Comparison of ENCODE assay signal across 1 cellular context in genomic region chr18:48007955-48008701, GRCh38.
A peak's percentile ranks its signal among the peaks of the same experiment; 100 is the strongest.
TF ChIP-seq lines count a peak whose summit lies in the region.

No MANE protein-coding gene starts in this region.

TF ChIP-seq in HEK293, 187 proteins besides CTCF, POLR2A, EP300 and RAD21 (continued from another document and continues in another):
- TF ChIP-seq AEBP2 (tag by site-specific recombination; IDR thresholded peaks at IDR 0.05; ENCODE audit: borderline replicate concordance) (no peak), ZNF473 (tag by site-specific recombination; IDR thresholded peaks at IDR 0.05) (no peak), ZNF202 (tag by site-specific recombination; IDR thresholded peaks at IDR 0.05; ENCODE audit: borderline replicate concordance) (no peak), ZNF391 (tag by site-specific recombination; IDR thresholded peaks at IDR 0.05; ENCODE audit: borderline replicate concordance, low read depth) (no peak), ZFHX2 (tag by site-specific recombination; conservative IDR thresholded peaks at IDR 0.05) (peak; percentile 73), ZNF792 (tag by site-specific recombination; IDR thresholded peaks at IDR 0.05) (no peak), ZNF274 (IDR thresholded peaks at IDR 0.05; ENCODE audit: low read length) (no peak), ZNF274 (tag by site-specific recombination; IDR thresholded peaks at IDR 0.05; ENCODE audit: borderline replicate concordance) (no peak), ZNF433 (tag by site-specific recombination; IDR thresholded peaks at IDR 0.05; ENCODE audit: low read depth) (no peak), ZNF292 (tag by site-specific recombination; IDR thresholded peaks at IDR 0.05; ENCODE audit: borderline replicate concordance, low read depth) (no peak), ZNF221 (tag by site-specific recombination; IDR thresholded peaks at IDR 0.05; ENCODE audit: borderline replicate concordance) (no peak), PBX3 (CRISPR knock-in tag; IDR thresholded peaks at IDR 0.05) (no peak), ZNF544 (tag by site-specific recombination; IDR thresholded peaks at IDR 0.05) (no peak), ZBTB6 (tag by site-specific recombination; IDR thresholded peaks at IDR 0.05) (no peak), ZNF585B (tag by site-specific recombination; IDR thresholded peaks at IDR 0.05) (no peak), SP3 (tag by site-specific recombination; IDR thresholded peaks at IDR 0.05) (peak; percentile 67), ZNF677 (tag by site-specific recombination; IDR thresholded peaks at IDR 0.05) (no peak), MYNN (tag by site-specific recombination; IDR thresholded peaks at IDR 0.05; ENCODE audit: borderline replicate concordance) (no peak), ZNF18 (tag by site-specific recombination; IDR thresholded peaks at IDR 0.05) (no peak), KLF10 (tag by site-specific recombination; IDR thresholded peaks at IDR 0.05) (0 out of 2 replicates have a peak, but pooled peaks have one; percentile 16), ZNF366 (tag by site-specific recombination; conservative IDR thresholded peaks at IDR 0.05) (no peak), ZNF404 (tag by site-specific recombination; IDR thresholded peaks at IDR 0.05) (no peak), ZNF596 (tag by site-specific recombination; IDR thresholded peaks at IDR 0.05) (no peak), ZBTB10 (tag by site-specific recombination; IDR thresholded peaks at IDR 0.05) (no peak), ZNF692 (tag by site-specific recombination; IDR thresholded peaks at IDR 0.05) (no peak), BCL6B (tag by site-specific recombination; IDR thresholded peaks at IDR 0.05) (no peak), ZNF639 (tag by site-specific recombination; IDR thresholded peaks at IDR 0.05) (no peak), ZSCAN30 (tag by site-specific recombination; IDR thresholded peaks at IDR 0.05) (0 out of 2 replicates have a peak, but pooled peaks have one; percentile 27), ZNF311 (tag by site-specific recombination; IDR thresholded peaks at IDR 0.05; ENCODE audit: borderline replicate concordance) (no peak), ZNF580 (tag by site-specific recombination; IDR thresholded peaks at IDR 0.05) (no peak), ZBTB49 (tag by site-specific recombination; IDR thresholded peaks at IDR 0.05; ENCODE audit: low read depth) (no peak), KLF1 (tag by site-specific recombination; IDR thresholded peaks at IDR 0.05) (peak; percentile 61), BCL11B (tag by site-specific recombination; IDR thresholded peaks at IDR 0.05; ENCODE audit: low read depth) (no peak), ATF2 (tag by site-specific recombination; IDR thresholded peaks at IDR 0.05; ENCODE audit: low read depth) (no peak), ZNF501 (tag by site-specific recombination; IDR thresholded peaks at IDR 0.05) (0 out of 2 replicates have a peak, but pooled peaks have one; percentile 30), ZNF560 (tag by site-specific recombination; IDR thresholded peaks at IDR 0.05; ENCODE audit: borderline replicate concordance) (no peak), PRDM1 (tag by site-specific recombination; IDR thresholded peaks at IDR 0.05) (no peak), ZNF785 (tag by site-specific recombination; IDR thresholded peaks at IDR 0.05) (no peak), ZNF488 (tag by site-specific recombination; IDR thresholded peaks at IDR 0.05) (no peak), SP7 (tag by site-specific recombination; IDR thresholded peaks at IDR 0.05) (peak; percentile 68), GLIS2 (tag by site-specific recombination; IDR thresholded peaks at IDR 0.05) (peak; percentile 89), ZNF16 (tag by site-specific recombination; IDR thresholded peaks at IDR 0.05; ENCODE audit: low read depth) (no peak), ZBTB21 (tag by site-specific recombination; IDR thresholded peaks at IDR 0.05) (no peak), ZNF266 (tag by site-specific recombination; IDR thresholded peaks at IDR 0.05; ENCODE audit: low read depth) (no peak)
